In the genomic region with DNA sequence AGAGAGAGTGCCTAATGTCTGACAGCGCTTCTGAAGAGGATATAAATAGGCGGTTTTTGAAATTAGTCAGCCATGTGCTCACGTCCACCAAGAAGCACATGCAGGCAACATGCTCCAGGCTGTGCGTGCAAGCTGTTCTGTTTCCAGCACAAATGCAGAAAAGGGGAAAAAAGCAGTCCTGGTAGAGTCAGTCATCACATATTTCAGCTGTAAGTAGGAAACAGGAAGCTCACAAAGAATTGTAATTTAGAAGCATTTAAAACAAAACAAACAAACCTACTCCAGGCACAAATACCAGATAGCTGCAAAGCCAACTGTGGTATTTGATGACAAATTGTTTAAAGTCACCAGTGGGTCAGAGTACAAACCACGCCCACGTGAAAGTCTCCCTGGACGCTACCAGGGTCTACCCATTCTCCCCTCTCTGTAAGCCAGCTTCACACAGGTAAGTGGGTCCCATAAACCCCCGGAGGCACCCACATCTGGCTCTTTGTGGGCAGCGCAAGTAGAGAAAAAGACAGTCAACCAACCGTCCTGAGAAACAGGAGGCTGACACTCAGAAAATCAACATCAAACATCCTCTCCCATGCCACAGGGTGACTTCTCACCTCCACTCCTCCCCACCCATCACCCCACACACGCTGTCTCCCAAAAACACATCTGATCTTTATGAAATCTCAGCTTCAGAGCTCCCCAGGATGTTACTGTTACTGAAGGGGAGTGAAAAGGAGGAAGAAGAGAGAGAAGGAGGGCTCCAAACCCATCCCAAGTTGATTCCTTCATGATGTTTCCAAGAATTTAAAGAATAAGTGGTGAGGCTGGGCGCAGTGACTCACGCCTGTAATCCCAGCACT, we compare ENCODE assay signal across 9 cellular contexts.
DNase-seq lines count a peak whose midpoint lies in the region; ATAC-seq and TF ChIP-seq lines count a peak whose summit lies in the region.
"Had no signal": no experiment of that assay in that cellular context is flagged by ENCODE, and none has a peak within 500 bp of the region (broad histone marks: within the 10 kb centered on the region; RNA-seq: fewer than 3 reads in every experiment).

No MANE protein-coding gene starts in this region.

- no peak overlapping the region for H3K4me3 ChIP-seq in fibroblast of mammary gland (ENCODE audit: control insufficient read depth, low read depth, low read length)
- H3K4me3 ChIP-seq: adrenal gland had no signal

- H3K4me1 Mint-ChIP-seq in activated CD4-positive, alpha-beta T cell treated with anti-CD3 and anti-CD28 coated beads for 36 hours = peaks cover 93% of the 10 kb centered on the region
- peaks cover 90% of the 10 kb centered on the region for H3K4me1 Mint-ChIP-seq in activated CD4-positive, alpha-beta memory T cell treated with anti-CD3 and anti-CD28 coated beads for 36 hours (ENCODE audit: low read depth)

- no peak for TF ChIP-seq CTCF in fibroblast of mammary gland (conservative IDR thresholded peaks at IDR 0.05; ENCODE audit: control insufficient read depth, insufficient read depth, low read depth, low read length)

- no peaks in the 10 kb centered on the region for H3K27me3 Mint-ChIP-seq in activated CD4-positive, alpha-beta T cell treated with anti-CD3 and anti-CD28 coated beads for 36 hours
- no peaks in the 10 kb centered on the region for H3K27me3 Mint-ChIP-seq in activated CD4-positive, alpha-beta memory T cell treated with anti-CD3 and anti-CD28 coated beads for 36 hours

- H3K9me3 Mint-ChIP-seq in activated CD4-positive, alpha-beta T cell treated with anti-CD3 and anti-CD28 coated beads for 36 hours (ENCODE audit: low read depth) = no peaks in the 10 kb centered on the region
- H3K9me3 Mint-ChIP-seq in activated CD4-positive, alpha-beta memory T cell treated with anti-CD3 and anti-CD28 coated beads for 36 hours = no peaks in the 10 kb centered on the region

- peak overlapping the region; percentile 89 for H3K27ac Mint-ChIP-seq in activated CD4-positive, alpha-beta T cell treated with anti-CD3 and anti-CD28 coated beads for 36 hours
- H3K27ac Mint-ChIP-seq in activated CD4-positive, alpha-beta memory T cell treated with anti-CD3 and anti-CD28 coated beads for 36 hours = peak overlapping the region; percentile 98

- intact Hi-C loops in activated CD4-positive, alpha-beta T cell treated with anti-CD3 and anti-CD28 coated beads for 36 hours (cut with DNase I, micrococcal nuclease) = loop anchor here (1.0 to 10.0 kb wide), 10 partner anchors 16 to 369 kb away; a partner anchor contains a TSS
- intact Hi-C loops in activated CD4-positive, alpha-beta memory T cell treated with anti-CD3 and anti-CD28 coated beads for 36 hours (cut with micrococcal nuclease) = loop anchor here (1.0 to 10.0 kb wide), 8 partner anchors 16 to 576 kb away; a partner anchor contains a TSS
- intact Hi-C loops in sciatic nerve (cut with DNase I) (no loop called here), posterior vena cava (cut with DNase I) (no loop called here)

- H3K4me3 Mint-ChIP-seq in activated CD4-positive, alpha-beta T cell treated with anti-CD3 and anti-CD28 coated beads for 36 hours = peak overlapping the region; percentile 40
- peak overlapping the region; percentile 52 for H3K4me3 Mint-ChIP-seq in activated CD4-positive, alpha-beta memory T cell treated with anti-CD3 and anti-CD28 coated beads for 36 hours

- POLR2A ChIA-PET in activated CD4-positive, alpha-beta T cell treated with anti-CD3 and anti-CD28 coated beads for 36 hours (lab: Charles Lee) = interaction anchor here (0.6 to 1.7 kb wide), 8 partner anchors 12 to 290 kb away, joined by 3 to 8 read pairs (median 3); a partner anchor contains a TSS
- POLR2A ChIA-PET in activated CD4-positive, alpha-beta memory T cell treated with anti-CD3 and anti-CD28 coated beads for 36 hours (lab: Charles Lee) = interaction anchor here (0.6 to 2.0 kb wide), 16 partner anchors 12 to 403 kb away, joined by 3 to 14 read pairs (median 4); a partner anchor contains a TSS

- CTCF ChIA-PET in activated CD4-positive, alpha-beta T cell treated with anti-CD3 and anti-CD28 coated beads for 36 hours (lab: Charles Lee) = interaction anchor here (1.1 to 2.2 kb wide), 7 partner anchors 10 to 250 kb away, joined by 3 to 11 read pairs (median 4); a partner anchor contains a TSS
- CTCF ChIA-PET in activated CD4-positive, alpha-beta memory T cell treated with anti-CD3 and anti-CD28 coated beads for 36 hours (lab: Charles Lee) = interaction anchor here (0.9 to 2.1 kb wide), 16 partner anchors 10 to 250 kb away, joined by 3 to 10 read pairs (median 4); a partner anchor contains a TSS

- peaks cover 65% of the 10 kb centered on the region for H3K36me3 Mint-ChIP-seq in activated CD4-positive, alpha-beta T cell treated with anti-CD3 and anti-CD28 coated beads for 36 hours (ENCODE audit: low read depth)
- peaks cover 28% of the 10 kb centered on the region for H3K36me3 Mint-ChIP-seq in activated CD4-positive, alpha-beta memory T cell treated with anti-CD3 and anti-CD28 coated beads for 36 hours

- peak; percentile 77 for DNase-seq in activated CD4-positive, alpha-beta T cell treated with anti-CD3 and anti-CD28 coated beads for 36 hours
- no peak for DNase-seq in activated CD4-positive, alpha-beta T cell treated with anti-CD3 and anti-CD28 coated beads for 1 hour
- peak; percentile 82 for DNase-seq in activated CD4-positive, alpha-beta memory T cell treated with anti-CD3 and anti-CD28 coated beads for 36 hours
- DNase-seq in fibroblast of mammary gland (ENCODE audit: low read depth) (peak; percentile 88), sciatic nerve (ENCODE audit: low spot score) (no peak), HUDEP-2 (lab: John Stamatoyannopoulos, UW; ENCODE audit: unreplicated experiment in 76 of 76) (no peak), posterior vena cava (ENCODE audit: low spot score) (no peak)

- peak; percentile 70 for ATAC-seq in activated CD4-positive, alpha-beta T cell treated with anti-CD3 and anti-CD28 coated beads for 36 hours
- ATAC-seq in HG03064 (IDR thresholded peaks at IDR 0.05; ENCODE audit: low read depth, unreplicated experiment) (peak; percentile 58), sciatic nerve (peak; percentile 71)

Comparison
In these comparisons a context has a peak if more than half of its experiments do, and no peak if none do; other contexts are left out.
1. DNase-seq: peak in activated CD4-positive, alpha-beta T cell treated with anti-CD3 and anti-CD28 coated beads for 36 hours (single experiment), activated CD4-positive, alpha-beta memory T cell treated with anti-CD3 and anti-CD28 coated beads for 36 hours (single experiment) and fibroblast of mammary gland (single experiment); none in activated CD4-positive, alpha-beta T cell treated with anti-CD3 and anti-CD28 coated beads for 1 hour (single experiment), sciatic nerve (single experiment), HUDEP-2 (0 of 76) and posterior vena cava (single experiment).
2. intact Hi-C loops: an anchor here in activated CD4-positive, alpha-beta T cell treated with anti-CD3 and anti-CD28 coated beads for 36 hours (1.0 to 10.0 kb wide) and activated CD4-positive, alpha-beta memory T cell treated with anti-CD3 and anti-CD28 coated beads for 36 hours (1.0 to 10.0 kb wide); none called in sciatic nerve and posterior vena cava.
3. Peak in every context shown above with its lines, with median percentiles within 50 percentile points of each other: ATAC-seq.